8 cellular contexts compared by ENCODE assay signal in genomic region chr9:72557549-72557948, GRCh38.
DNase-seq lines count a peak whose midpoint lies in the region; ATAC-seq lines count a peak whose summit lies in the region.

No MANE protein-coding gene starts in this region.

- peak; percentile 99 for ATAC-seq in stimulated activated naive CD8-positive, alpha-beta T cell treated with anti-CD3 and anti-CD28 coated beads, Interleukin-15, Interleukin-2, amounts not matched to agents 100 U/mL and 50 U/mL, for 24 hours
- no peak for ATAC-seq in HG02798 (IDR thresholded peaks at IDR 0.05; ENCODE audit: poor library complexity, unreplicated experiment)
- ATAC-seq in GM21447 (IDR thresholded peaks at IDR 0.05; ENCODE audit: unreplicated experiment), result no peak
- ATAC-seq in GM21529 (IDR thresholded peaks at IDR 0.05; ENCODE audit: unreplicated experiment), result no peak

- in situ Hi-C loops in ACHN (cut with HindIII; ENCODE audit: low pct_ligation_motif_present, low pct_unique_long_range_greater_than_20kb, low sequenced_read_pairs), result no loop called here

- DNase-seq in ACHN (peak; percentile 74), MV-4-11 (lab: John Stamatoyannopoulos, UW) (peak; percentile 73), kidney glomerular epithelial cell (lab: John Stamatoyannopoulos, UW) (peak; percentile 77)
- DNase-seq in activated effector memory CD4-positive, alpha-beta T cell treated with Interleukin-2 at 50 U/mL for 16 hours, result peak; percentile 15
- DNase-seq in stimulated activated naive CD8-positive, alpha-beta T cell treated with anti-CD3 and anti-CD28 coated beads, Interleukin-15, Interleukin-2, amounts not matched to agents 100 U/mL and 50 U/mL, for 24 hours, result peak; percentile 58

Comparison
In these comparisons a context has a peak if more than half of its experiments do, and no peak if none do; other contexts are left out.
1. DNase-seq: peak in every context shown above with its lines; median percentile 77 in kidney glomerular epithelial cell; 74 in ACHN; 73 in MV-4-11; 58 in stimulated activated naive CD8-positive, alpha-beta T cell treated with anti-CD3 and anti-CD28 coated beads, Interleukin-15, Interleukin-2, amounts not matched to agents 100 U/mL and 50 U/mL, for 24 hours; 15 in activated effector memory CD4-positive, alpha-beta T cell treated with Interleukin-2 at 50 U/mL for 16 hours.